ENCODE assay signal across 32 cellular contexts in the genomic region with DNA sequence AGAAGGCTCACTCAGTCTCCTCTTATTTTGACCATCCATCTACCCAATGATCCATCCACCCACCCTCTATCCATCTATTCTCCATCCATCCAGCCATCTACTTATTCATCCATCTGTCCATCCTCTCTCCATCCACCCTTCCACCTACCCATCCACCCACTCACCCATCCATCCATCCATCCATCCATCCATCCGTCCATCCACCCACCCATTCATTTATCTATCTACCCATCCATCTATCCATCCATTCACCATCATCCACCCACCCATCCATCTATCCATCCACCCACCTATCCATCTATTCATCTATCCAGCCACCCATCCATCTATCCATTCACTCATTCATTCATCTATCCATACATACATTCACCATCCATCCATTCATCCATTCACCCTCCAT.
"Had no signal": no experiment of that assay in that cellular context is flagged by ENCODE, and none has a peak within 500 bp of the region (broad histone marks: within the 10 kb centered on the region; RNA-seq: fewer than 3 reads in every experiment).

No MANE protein-coding gene starts in this region.

- H3K4me3 ChIP-seq: ascending aorta, breast epithelium, cardiac muscle cell, colonic mucosa, esophagus squamous epithelium, gastroesophageal sphincter, heart right ventricle had no signal

- H3K27me3 ChIP-seq: ascending aorta, breast epithelium, cardiac muscle cell, colonic mucosa, esophagus squamous epithelium, gastroesophageal sphincter had no signal

- DNase-seq: activated CD4-positive, alpha-beta memory T cell treated with anti-CD3 and anti-CD28 coated beads, Interleukin-2, amount 10 ng/mL, durations not matched to agents 7 days and 5 days; activated CD4-positive, alpha-beta T cell treated with anti-CD3 and anti-CD28 coated beads for 1 hour; activated CD4-positive, alpha-beta T cell treated with anti-CD3 and anti-CD28 coated beads for 4 hours; activated CD4-positive, alpha-beta T cell treated with anti-CD3 and anti-CD28 coated beads, Interleukin-2, amount 10 ng/mL, durations not matched to agents 7 days and 5 days; activated CD4-positive, alpha-beta T cell treated with anti-CD3 and anti-CD28 coated beads, Interleukin-2, amount 50 U/mL, for 4 hours; activated CD8-positive, alpha-beta memory T cell treated with anti-CD3 and anti-CD28 coated beads, Interleukin-2, amount 50 U/mL, for 48 hours; activated gamma-delta T cell; activated naive CD4-positive, alpha-beta T cell; activated naive CD4-positive, alpha-beta T cell treated with anti-CD3 and anti-CD28 coated beads, Interleukin-2, amount 10 ng/mL, durations not matched to agents 7 days and 5 days; activated naive CD8-positive, alpha-beta T cell treated with anti-CD3 and anti-CD28 coated beads, Interleukin-2, amount 10 ng/mL, durations not matched to agents 7 days and 5 days; activated T-cell treated with anti-CD3 and anti-CD28 coated beads for 4 hours; activated T-cell treated with anti-CD3 and anti-CD28 coated beads, Interleukin-2, amount 50 U/mL, for 24 hours; activated T-cell treated with anti-CD3 and anti-CD28 coated beads, Interleukin-2, amount 50 U/mL, for 72 hours; central memory CD4-positive, alpha-beta T cell; cerebellar nuclear complex; colonic mucosa; effector CD8-positive, alpha-beta T cell; esophagus squamous epithelium; foreskin melanocyte; heart right ventricle; T-helper 17 cell had no signal

- FAIRE-seq: endometrium, endothelial cell of umbilical vein had no signal

- H3K36me3 ChIP-seq: ascending aorta, breast epithelium, cardiac muscle cell, colonic mucosa, esophagus squamous epithelium, gastroesophageal sphincter, heart right ventricle had no signal

- H3K27ac ChIP-seq: ascending aorta, breast epithelium, cardiac muscle cell, colonic mucosa, epithelial cell of prostate, esophagus squamous epithelium, gastroesophageal sphincter, heart right ventricle had no signal

- ATAC-seq: activated naive CD4-positive, alpha-beta T cell treated with anti-CD3 and anti-CD28 coated beads, Interleukin-2, amount 50 U/mL, for 72 hours; activated T-cell treated with anti-CD3 and anti-CD28 coated beads, Interleukin-2, amount 50 U/mL, for 72 hours; gastroesophageal sphincter; heart right ventricle; T-helper 17 cell; WTC11 had no signal

- H3K9me3 Mint-ChIP-seq: activated CD4-positive, alpha-beta memory T cell treated with anti-CD3 and anti-CD28 coated beads, Interleukin-2, amount 10 ng/mL, durations not matched to agents 7 days and 5 days; activated CD4-positive, alpha-beta T cell treated with anti-CD3 and anti-CD28 coated beads, Interleukin-2, amount 10 ng/mL, durations not matched to agents 7 days and 5 days; activated naive CD4-positive, alpha-beta T cell treated with anti-CD3 and anti-CD28 coated beads, Interleukin-2, amount 10 ng/mL, durations not matched to agents 7 days and 5 days; activated naive CD4-positive, alpha-beta T cell treated with anti-CD3 and anti-CD28 coated beads, Interleukin-2, amount 50 U/mL, for 72 hours; activated naive CD8-positive, alpha-beta T cell treated with anti-CD3 and anti-CD28 coated beads, Interleukin-2, amount 10 ng/mL, durations not matched to agents 7 days and 5 days; activated T-cell treated with anti-CD3 and anti-CD28 coated beads, Interleukin-2, amount 50 U/mL, for 24 hours; activated T-cell treated with anti-CD3 and anti-CD28 coated beads, Interleukin-2, amount 50 U/mL, for 72 hours; T-helper 2 cell treated with Interferon-gamma antibody and Interleukin-4, amounts not matched to agents 5 μg/mL and 100 μg/mL, for 36 hours had no signal

- H3K27me3 Mint-ChIP-seq: activated CD4-positive, alpha-beta memory T cell treated with anti-CD3 and anti-CD28 coated beads, Interleukin-2, amount 10 ng/mL, durations not matched to agents 7 days and 5 days; activated T-cell treated with anti-CD3 and anti-CD28 coated beads, Interleukin-2, amount 50 U/mL, for 24 hours; T-helper 17 cell had no signal

- H3K4me3 Mint-ChIP-seq: activated CD4-positive, alpha-beta memory T cell treated with anti-CD3 and anti-CD28 coated beads, Interleukin-2, amount 10 ng/mL, durations not matched to agents 7 days and 5 days; activated CD4-positive, alpha-beta T cell treated with anti-CD3 and anti-CD28 coated beads, Interleukin-2, amount 10 ng/mL, durations not matched to agents 7 days and 5 days; activated naive CD4-positive, alpha-beta T cell treated with anti-CD3 and anti-CD28 coated beads, Interleukin-2, amount 10 ng/mL, durations not matched to agents 7 days and 5 days; activated naive CD8-positive, alpha-beta T cell treated with anti-CD3 and anti-CD28 coated beads, Interleukin-2, amount 10 ng/mL, durations not matched to agents 7 days and 5 days; activated T-cell treated with anti-CD3 and anti-CD28 coated beads, Interleukin-2, amount 50 U/mL, for 24 hours; activated T-cell treated with anti-CD3 and anti-CD28 coated beads, Interleukin-2, amount 50 U/mL, for 72 hours; T-helper 17 cell; T-helper 2 cell treated with Interferon-gamma antibody and Interleukin-4, amounts not matched to agents 5 μg/mL and 100 μg/mL, for 36 hours; WTC11 had no signal

- H3K36me3 Mint-ChIP-seq: activated naive CD4-positive, alpha-beta T cell treated with anti-CD3 and anti-CD28 coated beads, Interleukin-2, amount 10 ng/mL, durations not matched to agents 7 days and 5 days; activated naive CD4-positive, alpha-beta T cell treated with anti-CD3 and anti-CD28 coated beads, Interleukin-2, amount 50 U/mL, for 72 hours; activated naive CD8-positive, alpha-beta T cell treated with anti-CD3 and anti-CD28 coated beads, Interleukin-2, amount 10 ng/mL, durations not matched to agents 7 days and 5 days; brain had no signal

- H3K27ac Mint-ChIP-seq: activated CD4-positive, alpha-beta memory T cell treated with anti-CD3 and anti-CD28 coated beads, Interleukin-2, amount 10 ng/mL, durations not matched to agents 7 days and 5 days; activated CD4-positive, alpha-beta T cell treated with anti-CD3 and anti-CD28 coated beads, Interleukin-2, amount 10 ng/mL, durations not matched to agents 7 days and 5 days; activated naive CD4-positive, alpha-beta T cell treated with anti-CD3 and anti-CD28 coated beads, Interleukin-2, amount 10 ng/mL, durations not matched to agents 7 days and 5 days; activated naive CD8-positive, alpha-beta T cell treated with anti-CD3 and anti-CD28 coated beads, Interleukin-2, amount 10 ng/mL, durations not matched to agents 7 days and 5 days; activated T-cell treated with anti-CD3 and anti-CD28 coated beads, Interleukin-2, amount 50 U/mL, for 24 hours; activated T-cell treated with anti-CD3 and anti-CD28 coated beads, Interleukin-2, amount 50 U/mL, for 72 hours; brain; T-helper 2 cell treated with Interferon-gamma antibody and Interleukin-4, amounts not matched to agents 5 μg/mL and 100 μg/mL, for 36 hours; WTC11 had no signal

- H3K9me3 ChIP-seq: ascending aorta, breast epithelium, colonic mucosa, esophagus squamous epithelium, gastroesophageal sphincter, heart right ventricle had no signal
